ENCODE assay signal across 26 cellular contexts in the genomic region with DNA sequence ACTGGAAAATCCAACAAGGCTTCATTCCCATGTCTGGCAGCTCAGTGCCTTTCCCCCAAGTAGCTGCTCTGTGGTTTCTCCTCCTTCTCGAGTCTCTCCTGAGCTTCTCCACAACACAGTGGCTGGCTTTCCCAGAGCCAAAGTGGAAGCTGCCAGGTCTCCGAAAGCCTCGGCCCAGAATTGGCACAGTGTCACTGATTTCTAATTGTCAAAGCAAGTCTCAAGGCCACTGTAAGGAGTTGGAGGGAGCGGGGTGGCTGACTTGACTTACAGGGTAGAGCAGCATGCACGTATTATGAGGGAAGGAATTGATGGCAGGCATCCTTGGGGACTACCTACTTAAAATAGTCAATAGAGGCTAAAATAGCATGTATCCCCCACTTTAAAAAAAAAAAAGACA.
"Had no signal": no experiment of that assay in that cellular context is flagged by ENCODE, and none has a peak within 500 bp of the region (broad histone marks: within the 10 kb centered on the region; RNA-seq: fewer than 3 reads in every experiment).

No MANE protein-coding gene starts in this region.

- H3K36me3 ChIP-seq: neutrophil, ovary, right lobe of liver, sigmoid colon, stomach, tibial artery, transverse colon, upper lobe of left lung, vagina had no signal

- H3K4me1 ChIP-seq: parathyroid adenoma, psoas muscle, right lobe of liver had no signal

- H2AFZ ChIP-seq: parathyroid adenoma had no signal

- H3K27ac ChIP-seq: neutrophil, ovary, parathyroid adenoma, psoas muscle, right lobe of liver, sigmoid colon, stomach, tibial artery, transverse colon, upper lobe of left lung, vagina had no signal

- H3K27ac Mint-ChIP-seq: naive thymus-derived CD8-positive, alpha-beta T cell; natural killer cell treated with Interleukin-12 subunit alpha and Interleukin-12 subunit beta and Interleukin-15 and Interleukin-18, amount 100 ng/mL, for 72 hours; nephron progenitor cell; progenitor cell of endocrine pancreas; stimulated activated effector memory CD8-positive, alpha-beta T cell treated with anti-CD3 and anti-CD28 coated beads, Interleukin-12 subunit alpha, Interleukin-12 subunit beta, amount 100 ng/mL, for 72 hours; stimulated activated naive B cell treated with anti-CD40 and anti-IgM and Interleukin-4, amounts not matched to agents 10 μg/mL and 1 μg/mL and 100 μg/mL, for 72 hours; stimulated activated naive CD8-positive, alpha-beta T cell treated with anti-CD3 and anti-CD28 coated beads, Interleukin-15, Interleukin-2, amounts not matched to agents 100 ng/mL and 50 ng/mL, for 24 hours had no signal

- H3K9ac ChIP-seq: parathyroid adenoma had no signal

- H3K4me3 Mint-ChIP-seq: naive thymus-derived CD8-positive, alpha-beta T cell; natural killer cell treated with Interleukin-12 subunit alpha and Interleukin-12 subunit beta and Interleukin-15 and Interleukin-18, amount 100 ng/mL, for 72 hours; nephron progenitor cell; neural crest cell; stimulated activated effector memory CD8-positive, alpha-beta T cell treated with anti-CD3 and anti-CD28 coated beads, Interleukin-12 subunit alpha, Interleukin-12 subunit beta, amount 100 ng/mL, for 72 hours; stimulated activated naive B cell treated with anti-CD40 and anti-IgM and Interleukin-4, amounts not matched to agents 10 μg/mL and 1 μg/mL and 100 μg/mL, for 72 hours; stimulated activated naive CD8-positive, alpha-beta T cell treated with anti-CD3 and anti-CD28 coated beads, Interleukin-15, Interleukin-2, amounts not matched to agents 100 ng/mL and 50 ng/mL, for 24 hours had no signal

- H3K4me3 ChIP-seq: ovary, psoas muscle, right lobe of liver, sigmoid colon, stomach, tibial artery, transverse colon, upper lobe of left lung, vagina had no signal

- H3K9me3 ChIP-seq: neutrophil, ovary, psoas muscle, right lobe of liver, sigmoid colon, stomach, tibial artery, transverse colon, upper lobe of left lung, vagina had no signal

- DNase-seq: naive thymus-derived CD8-positive, alpha-beta T cell; nephron progenitor cell; ovary; psoas muscle; right cardiac atrium; right lobe of liver; sigmoid colon; small intestine; stimulated activated CD4-positive, alpha-beta T cell treated with anti-CD3 and anti-CD28 coated beads, Interleukin-15, amount 100 ng/mL, for 24 hours; stimulated activated CD4-positive, alpha-beta T cell treated with anti-CD3 and anti-CD28 coated beads, Interleukin-2, amount 100 ng/mL, for 24 hours; stimulated activated CD4-positive, alpha-beta T cell treated with anti-CD3 and anti-CD28 coated beads, Interleukin-2, amount 100 ng/mL, for 48 hours; stimulated activated CD4-positive, alpha-beta T cell treated with anti-CD3 and anti-CD28 coated beads, Interleukin-4, amount 100 ng/mL, for 24 hours; stimulated activated naive B cell treated with anti-CD40 and anti-IgM and Interleukin-4, amounts not matched to agents 10 μg/mL and 1 μg/mL and 100 μg/mL, for 72 hours; stimulated activated naive CD4-positive, alpha-beta T cell treated with Interleukin-2 at 50 U/mL for 16 hours; stomach; tibial artery; transverse colon; upper lobe of left lung had no signal

- H3K79me2 ChIP-seq: parathyroid adenoma had no signal

- H3K27me3 ChIP-seq: neutrophil, ovary, right lobe of liver, sigmoid colon, tibial artery, transverse colon, upper lobe of left lung, vagina had no signal

- H3K9me3 Mint-ChIP-seq: natural killer cell treated with Interleukin-12 subunit alpha and Interleukin-12 subunit beta and Interleukin-15 and Interleukin-18, amount 100 ng/mL, for 72 hours; nephron progenitor cell; neural crest cell; stimulated activated naive B cell treated with anti-CD40 and anti-IgM and Interleukin-4, amounts not matched to agents 10 μg/mL and 1 μg/mL and 100 μg/mL, for 72 hours; stimulated activated naive CD8-positive, alpha-beta T cell treated with anti-CD3 and anti-CD28 coated beads, Interleukin-15, Interleukin-2, amounts not matched to agents 100 ng/mL and 50 ng/mL, for 24 hours had no signal

- H3K36me3 Mint-ChIP-seq: natural killer cell treated with Interleukin-12 subunit alpha and Interleukin-12 subunit beta and Interleukin-15 and Interleukin-18, amount 100 ng/mL, for 72 hours; stimulated activated effector memory CD8-positive, alpha-beta T cell treated with anti-CD3 and anti-CD28 coated beads, Interleukin-12 subunit alpha, Interleukin-12 subunit beta, amount 100 ng/mL, for 72 hours; stimulated activated naive B cell treated with anti-CD40 and anti-IgM and Interleukin-4, amounts not matched to agents 10 μg/mL and 1 μg/mL and 100 μg/mL, for 72 hours had no signal
